Comparison of ENCODE assay signal across 35 cellular contexts in genomic region chr2:228433706-228434105, GRCh38.
"Had no signal": no experiment of that assay in that cellular context is flagged by ENCODE, and none has a peak within 500 bp of the region (broad histone marks: within the 10 kb centered on the region; RNA-seq: fewer than 3 reads in every experiment).

No MANE protein-coding gene starts in this region.

- DNase-seq: activated CD4-positive, alpha-beta memory T cell treated with anti-CD3 and anti-CD28 coated beads, Interleukin-2, amount 10 ng/mL, durations not matched to agents 7 days and 5 days; activated CD4-positive, alpha-beta T cell treated with anti-CD3 and anti-CD28 coated beads for 1 hour; activated CD4-positive, alpha-beta T cell treated with anti-CD3 and anti-CD28 coated beads for 48 hours; activated CD4-positive, CD25-positive, alpha-beta regulatory T cell; activated CD8-positive, alpha-beta memory T cell treated with anti-CD3 and anti-CD28 coated beads for 24 hours; activated CD8-positive, alpha-beta memory T cell treated with anti-CD3 and anti-CD28 coated beads, Interleukin-2, amount 10 ng/mL, durations not matched to agents 7 days and 5 days; activated CD8-positive, alpha-beta memory T cell treated with anti-CD3 and anti-CD28 coated beads, Interleukin-2, amount 50 U/mL, for 48 hours; activated effector memory CD4-positive, alpha-beta T cell treated with Interleukin-2 at 50 U/mL for 16 hours; activated naive CD4-positive, alpha-beta T cell treated with anti-CD3 and anti-CD28 coated beads, Interleukin-2, amount 10 ng/mL, durations not matched to agents 7 days and 5 days; activated naive CD8-positive, alpha-beta T cell treated with anti-CD3 and anti-CD28 coated beads, Interleukin-2, amount 50 U/mL, for 24 hours; activated T-cell treated with anti-CD3 and anti-CD28 coated beads, Interleukin-2, amount 50 U/mL, for 48 hours; amygdala; Karpas-422; KBM-7; MG63; NCI-H1092 treated with DMSO at 0.1 percent for 48 hours; NCI-H1417; NCI-H146; NCI-H187; NCI-H2029 treated with DMSO at 0.1 percent for 48 hours; NCI-H2107; NCI-H2171; NCI-H510A; NCI-H526; NCI-H748 treated with DMSO at 0.1 percent for 48 hours; NK-92 treated with Interleukin-12 subunit alpha and Interleukin-12 subunit beta, amount 100 ng/mL, for 24 hours; OCI-M1; Right ventricle myocardium superior; SW 1271; T-helper 1 cell; T-helper 2 cell; T-helper 9 cell; WERI-Rb-1 had no signal

- H3K36me3 ChIP-seq: ascending aorta, cardiac muscle cell, MG63, WERI-Rb-1 had no signal

- H3K9me3 ChIP-seq: ascending aorta had no signal

- H3K27ac ChIP-seq: ascending aorta, cardiac muscle cell, WERI-Rb-1 had no signal

- H3K4me1 ChIP-seq: ascending aorta had no signal

- H3K4me3 ChIP-seq: ascending aorta, cardiac muscle cell, MG63 had no signal

- H3K27me3 ChIP-seq: ascending aorta, cardiac muscle cell, MG63 had no signal

- ATAC-seq: activated CD8-positive, alpha-beta memory T cell treated with anti-CD3 and anti-CD28 coated beads, Interleukin-2, amount 10 ng/mL, durations not matched to agents 7 days and 5 days; activated naive CD8-positive, alpha-beta T cell treated with anti-CD3 and anti-CD28 coated beads, Interleukin-2, amount 50 U/mL, for 24 hours had no signal
